In the genomic region with DNA sequence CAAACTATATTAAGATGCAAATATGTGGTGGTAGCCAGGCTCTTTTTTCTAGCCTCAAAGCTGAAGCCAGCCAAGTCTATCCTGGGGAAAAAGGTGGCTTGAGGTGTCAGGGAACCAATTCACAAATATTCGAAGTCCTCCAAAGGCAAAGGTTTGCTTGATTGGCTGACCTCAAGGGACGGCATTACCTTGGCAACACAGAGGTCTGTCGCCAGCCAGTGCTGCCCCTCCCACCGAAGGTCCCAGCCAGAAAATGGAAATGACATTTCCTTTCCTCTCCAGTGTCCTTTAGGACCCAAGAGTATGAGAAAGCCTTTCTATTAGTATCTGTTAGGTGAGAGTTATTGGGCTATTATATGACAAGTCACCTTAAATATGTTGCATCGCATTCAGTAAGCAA, we compare ENCODE assay signal across 1 cellular context.
TF ChIP-seq lines count a peak whose summit lies in the region.

No MANE protein-coding gene starts in this region.

TF ChIP-seq in IMR-90, 13 proteins besides CTCF, POLR2A, EP300 and RAD21:
- TF ChIP-seq RCOR1 (IDR thresholded peaks at IDR 0.05; ENCODE audit: insufficient replicate concordance, low read length) (no peak), MAZ (IDR thresholded peaks at IDR 0.05; ENCODE audit: borderline replicate concordance, low read depth, low read length) (no peak), BHLHE40 (IDR thresholded peaks at IDR 0.05; ENCODE audit: low read depth, low read length) (no peak), RFX5 (IDR thresholded peaks at IDR 0.05; ENCODE audit: low read depth, low read length) (no peak), MXI1 (IDR thresholded peaks at IDR 0.05; ENCODE audit: borderline replicate concordance, low read depth, low read length) (no peak), SMC3 (IDR thresholded peaks at IDR 0.05; ENCODE audit: low read depth, low read length) (no peak), CHD1 (IDR thresholded peaks at IDR 0.05; ENCODE audit: low read depth, low read length) (no peak), ELK1 (IDR thresholded peaks at IDR 0.05; ENCODE audit: borderline replicate concordance, low read depth, low read length) (no peak), USF2 (IDR thresholded peaks at IDR 0.05; ENCODE audit: low read depth, low read length) (no peak)
